ENCODE assay signal across 8 cellular contexts in genomic region chr9:19230356-19231125, GRCh38. TPM values are rescaled to one million over a fixed set of nuclear protein-coding genes. Genes with fewer than 3 reads are reported as not detected.
A peak's percentile ranks its signal among the peaks of the same experiment; 100 is the strongest.
DNase-seq lines count a peak whose midpoint lies in the region; ATAC-seq and TF ChIP-seq lines count a peak whose summit lies in the region.

DENND4C (plus strand) TSS chr9:19230693; CDS start chr9:19276175, 45,482 bp downstream.

- peaks cover 16 to 46% (median 36%) of the 10 kb centered on the region in 4 donors for H3K4me1 ChIP-seq in esophagus muscularis mucosa
- peaks cover 16 to 21% of the 10 kb centered on the region in 2 donors for H3K4me1 ChIP-seq in muscle layer of duodenum (ENCODE audit: control insufficient read depth in 1 of 2, insufficient read depth in 2 of 2, low read length in 2 of 2)

- no peak within 1 kb of the TSS for H3K4me3 Mint-ChIP-seq in activated T-cell treated with anti-CD3 and anti-CD28 coated beads, Interleukin-2, amount 50 U/mL, for 24 hours

- ATAC-seq in GM21515 (IDR thresholded peaks at IDR 0.05; ENCODE audit: unreplicated experiment), result peak; percentile 73

- no peaks in the 10 kb centered on the region for H3K27me3 ChIP-seq in esophagus muscularis mucosa
- H3K27me3 ChIP-seq in muscle layer of duodenum (ENCODE audit: low read depth, low read length), result no peaks in the 10 kb centered on the region

- intact Hi-C loops in esophagus muscularis mucosa (cut with DNase I), result loop anchor here (5.0 to 10.0 kb wide), 2 partner anchors 48 to 144 kb away; no protein-coding TSS in a partner anchor

- peak within 1 kb of the TSS; percentile 39 for H3K27ac Mint-ChIP-seq in activated T-cell treated with anti-CD3 and anti-CD28 coated beads, Interleukin-2, amount 50 U/mL, for 24 hours

- no peaks in the 10 kb centered on the region for H3K9me3 Mint-ChIP-seq in activated T-cell treated with anti-CD3 and anti-CD28 coated beads, Interleukin-2, amount 50 U/mL, for 24 hours

- H3K36me3 Mint-ChIP-seq in activated T-cell treated with anti-CD3 and anti-CD28 coated beads, Interleukin-2, amount 50 U/mL, for 24 hours (ENCODE audit: low read depth), result no peaks in the 10 kb centered on the region

- TF ChIP-seq EP300 in esophagus muscularis mucosa (IDR thresholded peaks at IDR 0.05), result no peak

- DNase-seq in DMS153 treated with DMSO at 0.1 percent for 48 hours (lab: John Stamatoyannopoulos, UW; ENCODE audit: unreplicated experiment), result peak; percentile 70
- DNase-seq in HuH-7 (ENCODE audit: low spot score), result peak; percentile 68
- DNase-seq in OCI-M2 (lab: John Stamatoyannopoulos, UW; ENCODE audit: unreplicated experiment), result peak; percentile 42
- DNase-seq in activated T-cell treated with anti-CD3 and anti-CD28 coated beads, Interleukin-2, amount 50 U/mL, for 24 hours, result peak; percentile 84
- peak; percentile 95 for DNase-seq in esophagus muscularis mucosa (ENCODE audit: extremely low spot score)
- peak; percentile 59 to 72 for DNase-seq in stimulated activated CD8-positive, alpha-beta memory T cell treated with anti-CD3 and anti-CD28 coated beads, Interleukin-7, amount 100 ng/mL, for 4 hours (ENCODE audit: low read depth in 2 of 2)

- H3K27me3 Mint-ChIP-seq in activated T-cell treated with anti-CD3 and anti-CD28 coated beads, Interleukin-2, amount 50 U/mL, for 24 hours, result no peaks in the 10 kb centered on the region

- peaks cover 17% of the 10 kb centered on the region for H3K4me1 Mint-ChIP-seq in activated T-cell treated with anti-CD3 and anti-CD28 coated beads, Interleukin-2, amount 50 U/mL, for 24 hours (ENCODE audit: low read depth)

- H3K27ac ChIP-seq in esophagus muscularis mucosa (replicated peaks in 1 of 4), result peak within 1 kb of the TSS; percentile 96 to 99 (median 98)
- H3K27ac ChIP-seq in muscle layer of duodenum (ENCODE audit: low read length), result peak within 1 kb of the TSS; percentile 96

- H3K36me3 ChIP-seq in esophagus muscularis mucosa (no peaks in the 10 kb centered on the region), muscle layer of duodenum (ENCODE audit: control insufficient read depth in 1 of 2, insufficient read depth in 2 of 2, low read length in 2 of 2) (no peaks in the 10 kb centered on the region)

- H3K9me3 ChIP-seq in esophagus muscularis mucosa (no peaks in the 10 kb centered on the region), muscle layer of duodenum (ENCODE audit: control insufficient read depth in 1 of 2, low read length in 2 of 2) (no peaks in the 10 kb centered on the region)

- TF ChIP-seq CTCF in esophagus muscularis mucosa (IDR thresholded peaks at IDR 0.05), result no peak

- H3K4me3 ChIP-seq in esophagus muscularis mucosa, result peak within 1 kb of the TSS; percentile 79 to 96 (median 80)
- peak within 1 kb of the TSS; percentile 97 to 98 for H3K4me3 ChIP-seq in muscle layer of duodenum (ENCODE audit: low read depth in 1 of 2, low read length in 2 of 2)

- under 1% methylated on average over 37 of the region's 86 CpGs for WGBS in esophagus muscularis mucosa

- no peak for TF ChIP-seq POLR2A in esophagus muscularis mucosa (IDR thresholded peaks at IDR 0.05; ENCODE audit: low read depth)

RNA-seq across cellular contexts. Expression of gene DENND4C, which starts in this region (rescaled TPM):
- 10 to 100 TPM; 59.1 to 97.3 (median 88.1) TPM for total RNA-seq in esophagus muscularis mucosa

Comparison
In these comparisons a context has a peak if more than half of its experiments do, and no peak if none do; other contexts are left out.
1. Peak in every context shown above with its lines: DNase-seq, ATAC-seq, H3K4me3 ChIP-seq and H3K27ac ChIP-seq.
2. DNase-seq: peak in every context shown above with its lines; median percentile 95 in esophagus muscularis mucosa; 84 in activated T-cell treated with anti-CD3 and anti-CD28 coated beads, Interleukin-2, amount 50 U/mL, for 24 hours; 70 in DMS153 treated with DMSO at 0.1 percent for 48 hours; 68 in HuH-7; 66 in stimulated activated CD8-positive, alpha-beta memory T cell treated with anti-CD3 and anti-CD28 coated beads, Interleukin-7, amount 100 ng/mL, for 4 hours; 42 in OCI-M2.